Comparison of ENCODE assay signal across 8 cellular contexts in genomic region chr14:100306256-100306505, GRCh38.
A peak's percentile ranks its signal among the peaks of the same experiment; 100 is the strongest.
DNase-seq lines count a peak whose midpoint lies in the region; FAIRE-seq and TF ChIP-seq lines count a peak whose summit lies in the region.

TSS of gene SLC25A29 (minus strand) at chr14:100306444. CDS start at chr14:100306232, 212 bp downstream.

- TF ChIP-seq CTCF in AG09309 (IDR thresholded peaks at IDR 0.05; ENCODE audit: control insufficient read depth, insufficient read depth, low read depth, low read length, missing control alignments), result no peak
- no peak for TF ChIP-seq CTCF in LNCaP clone FGC (IDR thresholded peaks at IDR 0.05; ENCODE audit: control insufficient read depth, extremely low read depth, insufficient read depth)
- no peak for TF ChIP-seq CTCF in D721Med (IDR thresholded peaks at IDR 0.05; ENCODE audit: insufficient read depth, missing control alignments)

- peaks cover 19% of the 10 kb centered on the region for H3K4me1 ChIP-seq in effector memory CD4-positive, alpha-beta T cell (ENCODE audit: control insufficient read depth, insufficient read depth, low read length, poor library complexity, severe bottlenecking)
- peaks cover 8 to 17% of the 10 kb centered on the region in 2 donors for H3K4me1 ChIP-seq in muscle layer of duodenum (ENCODE audit: control insufficient read depth in 1 of 2, insufficient read depth in 2 of 2, low read length in 2 of 2)

- no peaks in the 10 kb centered on the region for H3K27me3 ChIP-seq in effector memory CD4-positive, alpha-beta T cell (replicated peaks; ENCODE audit: control insufficient read depth, insufficient read depth, low read length, poor library complexity, severe bottlenecking)
- no peaks in the 10 kb centered on the region for H3K27me3 ChIP-seq in muscle layer of duodenum (ENCODE audit: low read depth, low read length)

- no peaks in the 10 kb centered on the region for H3K9me3 ChIP-seq in effector memory CD4-positive, alpha-beta T cell (ENCODE audit: control insufficient read depth, low read length)
- H3K9me3 ChIP-seq in muscle layer of duodenum (ENCODE audit: control insufficient read depth in 1 of 2, low read length in 2 of 2), result no peaks in the 10 kb centered on the region

- peak within 1 kb of the TSS; percentile 53 for H3K27ac ChIP-seq in effector memory CD4-positive, alpha-beta T cell (ENCODE audit: insufficient read depth, low read length, poor library complexity, severe bottlenecking)
- peak within 1 kb of the TSS; percentile 60 for H3K27ac ChIP-seq in muscle layer of duodenum (ENCODE audit: low read length)

- no peak for DNase-seq in AG09309 (ENCODE audit: low read depth)
- no peak for DNase-seq in LNCaP clone FGC (ENCODE audit: low read depth)
- DNase-seq in effector memory CD4-positive, alpha-beta T cell, result peak in 1 of 3 donors; percentile 51
- DNase-seq in NCI-H524 treated with DMSO at 0.1 percent for 48 hours (lab: John Stamatoyannopoulos, UW), result no peak
- DNase-seq in anterior cingulate cortex (lab: John Stamatoyannopoulos, UW), result no peak
- no peak for DNase-seq in activated CD8-positive, alpha-beta memory T cell treated with anti-CD3 and anti-CD28 coated beads, Interleukin-2, amount 50 U/mL, for 4 hours
- no peak for DNase-seq in D721Med (ENCODE audit: insufficient read length, low spot score)

- H3K4me3 ChIP-seq in AG09309 (ENCODE audit: control insufficient read depth, low read depth, low read length) (peak within 1 kb of the TSS; percentile 80), LNCaP clone FGC (ENCODE audit: low read depth, low read length) (peak within 1 kb of the TSS; percentile 76), muscle layer of duodenum (ENCODE audit: low read depth in 1 of 2, low read length in 2 of 2) (peak within 1 kb of the TSS; percentile 60 to 88)
- peak within 1 kb of the TSS; percentile 82 for H3K4me3 ChIP-seq in effector memory CD4-positive, alpha-beta T cell (ENCODE audit: insufficient read depth, low read depth, low read length, poor library complexity, severe bottlenecking)

- H3K36me3 ChIP-seq in effector memory CD4-positive, alpha-beta T cell (ENCODE audit: control insufficient read depth, insufficient read depth, low read length), result no peaks in the 10 kb centered on the region
- H3K36me3 ChIP-seq in muscle layer of duodenum (ENCODE audit: control insufficient read depth in 1 of 2, insufficient read depth in 2 of 2, low read length in 2 of 2), result no peaks in the 10 kb centered on the region

- FAIRE-seq in D721Med (lab: Jason Lieb, UNC), result no peak
